8 cellular contexts compared by ENCODE assay signal in genomic region chr1:225474986-225475820, GRCh38. TPM values are rescaled to one million over a fixed set of nuclear protein-coding genes. Genes with fewer than 3 reads are reported as not detected.
A peak's percentile ranks its signal among the peaks of the same experiment; 100 is the strongest.
DNase-seq lines count a peak whose midpoint lies in the region; ATAC-seq and TF ChIP-seq lines count a peak whose summit lies in the region.

No MANE protein-coding gene starts in this region.

- no peak overlapping the region for H3K4me3 ChIP-seq in Caco-2 (ENCODE audit: low read depth, low read length)
- H3K4me3 ChIP-seq in subcutaneous abdominal adipose tissue (ENCODE audit: low read depth in 1 of 5, low read length in 5 of 5) = peak overlapping the region in 3 of 5 donors; percentile 42 to 47 (median 43)

- no TSS peak for BruUV-seq in Caco-2 (replicated peaks; lab: Mats Ljungman, UMichigan)

- no peaks in the 10 kb centered on the region for H3K27me3 ChIP-seq in Caco-2 (replicated peaks; ENCODE audit: control insufficient read depth, insufficient read depth, low read length)
- peaks cover 0 to 13% (median 4%) of the 10 kb centered on the region in 5 donors for H3K27me3 ChIP-seq in subcutaneous abdominal adipose tissue (ENCODE audit: control insufficient read depth in 5 of 5, insufficient read depth in 4 of 5, low read length in 5 of 5)

- no peaks in the 10 kb centered on the region for H3K36me3 Mint-ChIP-seq in Caco-2 (ENCODE audit: insufficient read depth, unreplicated experiment)
- H3K36me3 Mint-ChIP-seq in nephron (ENCODE audit: low read depth) = no peaks in the 10 kb centered on the region

- intact Hi-C loops in Caco-2 (cut with micrococcal nuclease; ENCODE audit: unreplicated experiment) = loop anchor here (1.0 to 2.0 kb wide), 4 partner anchors 178 to 501 kb away; partner anchors contain the start of gene ENAH

- H3K27ac ChIP-seq in subcutaneous abdominal adipose tissue (ENCODE audit: low read depth, low read length) = no peak overlapping the region

- H3K4me1 ChIP-seq in Caco-2 (peaks cover 11% of the 10 kb centered on the region), subcutaneous abdominal adipose tissue (ENCODE audit: control insufficient read depth in 5 of 5, insufficient read depth in 5 of 5, low read length in 5 of 5) (peaks cover 1 to 9% (median 8%) of the 10 kb centered on the region in 5 donors)

- no peaks in the 10 kb centered on the region for H3K9me3 Mint-ChIP-seq in Caco-2 (ENCODE audit: unreplicated experiment)
- H3K9me3 Mint-ChIP-seq in nephron = no peaks in the 10 kb centered on the region

- DNase-seq in Caco-2 = peak in 1 of 2 experiments; percentile 81
- DNase-seq in HS-5 (ENCODE audit: low read depth) = peak; percentile 20
- peak; percentile 84 for DNase-seq in OCI-M1 (lab: John Stamatoyannopoulos, UW)
- DNase-seq in activated T-helper 1 cell treated with Interleukin-2 at 50 U/mL for 16 hours (ENCODE audit: low read depth) = peak; percentile 62
- peak; percentile 49 for DNase-seq in fibroblast of gingiva (ENCODE audit: low read depth)

- no peak overlapping the region for H3K27ac Mint-ChIP-seq in Caco-2 (ENCODE audit: unreplicated experiment)
- no peak overlapping the region for H3K27ac Mint-ChIP-seq in nephron

- CTCF ChIA-PET in Caco-2 (lab: Charles Lee) = interaction anchor here (0.5 to 1.2 kb wide), 19 partner anchors 10 to 587 kb away, joined by 3 to 15 read pairs (median 3); partner anchors contain the start of genes H3-3A, SRP9 and TMEM63A

- H3K27me3 Mint-ChIP-seq in Caco-2 (ENCODE audit: insufficient read depth, unreplicated experiment) (no peaks in the 10 kb centered on the region), nephron (ENCODE audit: low read depth) (peaks cover 31% of the 10 kb centered on the region)

- POLR2A ChIA-PET in Caco-2 (lab: Charles Lee) = interaction anchor here (0.9 kb wide), 1 partner anchor 303 kb away, joined by 3 read pairs; the partner anchor contains the start of gene SRP9

- no peaks in the 10 kb centered on the region for H3K4me1 Mint-ChIP-seq in Caco-2 (ENCODE audit: low read depth, unreplicated experiment)
- peaks cover 32% of the 10 kb centered on the region for H3K4me1 Mint-ChIP-seq in nephron

- peak overlapping the region in 1 of 5 donors; percentile 31 for H3K9ac ChIP-seq in subcutaneous abdominal adipose tissue (ENCODE audit: low read length in 5 of 5)

- H3K4me3 Mint-ChIP-seq in Caco-2 (ENCODE audit: unreplicated experiment) = no peak overlapping the region
- no peak overlapping the region for H3K4me3 Mint-ChIP-seq in nephron

- peak; percentile 72 for ATAC-seq in GM21381 (IDR thresholded peaks at IDR 0.05; ENCODE audit: unreplicated experiment)

- H3K9me3 ChIP-seq in Caco-2 = no peaks in the 10 kb centered on the region
- no peaks in the 10 kb centered on the region for H3K9me3 ChIP-seq in subcutaneous abdominal adipose tissue (ENCODE audit: control insufficient read depth in 5 of 5, low read length in 5 of 5)

- no peaks in the 10 kb centered on the region for H3K36me3 ChIP-seq in Caco-2 (ENCODE audit: control insufficient read depth, insufficient read depth, low read length)
- H3K36me3 ChIP-seq in subcutaneous abdominal adipose tissue (ENCODE audit: control insufficient read depth in 5 of 5, insufficient read depth in 5 of 5, low read length in 5 of 5) = no peaks in the 10 kb centered on the region

- TF ChIP-seq CTCF in Caco-2 (IDR thresholded peaks at IDR 0.05; ENCODE audit: insufficient read depth in 1 of 2, low read depth in 1 of 2, low read length in 1 of 2, severe bottlenecking in 1 of 2, unreplicated experiment in 1 of 2) (peak; percentile 98 to 100), nephron (IDR thresholded peaks at IDR 0.05; ENCODE audit: unreplicated experiment in 3 of 3) (peak; percentile 100)

RNA-seq across cellular contexts. Expression of gene LBR, which starts 47.4 kb away (rescaled TPM):
- 127 and 149 TPM in 2 replicates for total RNA-seq in Caco-2 (2022)
